22 cellular contexts compared by ENCODE assay signal in genomic region chr7:3949226-3949625, GRCh38.
"Had no signal": no experiment of that assay in that cellular context is flagged by ENCODE, and none has a peak within 500 bp of the region (broad histone marks: within the 10 kb centered on the region; RNA-seq: fewer than 3 reads in every experiment).

No MANE protein-coding gene starts in this region.

- H3K27me3 ChIP-seq: cardiac muscle cell, foreskin keratinocyte, neural progenitor cell, pancreas had no signal

- H3K9ac ChIP-seq: neural progenitor cell had no signal

- ATAC-seq: foreskin keratinocyte, SK-N-SH treated with all-trans-retinoic acid at 6 μM for 48 hours, T-helper 17 cell had no signal

- H2AFZ ChIP-seq: neural progenitor cell had no signal

- H3K4me1 ChIP-seq: foreskin keratinocyte, neural progenitor cell, pancreas had no signal

- DNase-seq: activated CD4-positive, alpha-beta memory T cell treated with anti-CD3 and anti-CD28 coated beads, Interleukin-2, amount 10 ng/mL, durations not matched to agents 7 days and 5 days; activated CD4-positive, alpha-beta T cell treated with anti-CD3 and anti-CD28 coated beads for 4 hours; activated effector memory CD4-positive, alpha-beta T cell treated with Interleukin-2 at 50 U/mL for 16 hours; activated naive CD4-positive, alpha-beta T cell treated with anti-CD3 and anti-CD28 coated beads, Interleukin-2, amount 50 U/mL, for 16 hours; activated T-cell treated with anti-CD3 and anti-CD28 coated beads, Interleukin-2, amount 50 U/mL, for 24 hours; cortex of kidney; effector CD4-positive, alpha-beta T cell; esophagus squamous epithelium; foreskin keratinocyte; glutamatergic neuron; midbrain; pancreas; stimulated activated CD4-positive, alpha-beta T cell treated with anti-CD3 and anti-CD28 coated beads, Interleukin-15, amount 100 ng/mL, for 24 hours; stimulated activated CD4-positive, alpha-beta T cell treated with anti-CD3 and anti-CD28 coated beads, Interleukin-4, amount 100 ng/mL, for 24 hours; stimulated activated naive CD4-positive, alpha-beta T cell; substantia nigra; T-helper 17 cell; WERI-Rb-1 had no signal

- H3K36me3 ChIP-seq: cardiac muscle cell, neural progenitor cell, pancreas, WERI-Rb-1 had no signal

- H3K4me1 Mint-ChIP-seq: activated CD4-positive, alpha-beta memory T cell treated with anti-CD3 and anti-CD28 coated beads, Interleukin-2, amount 10 ng/mL, durations not matched to agents 7 days and 5 days had no signal

- H3K4me2 ChIP-seq: neural progenitor cell had no signal

- H3K9me3 Mint-ChIP-seq: activated CD4-positive, alpha-beta memory T cell treated with anti-CD3 and anti-CD28 coated beads, Interleukin-2, amount 10 ng/mL, durations not matched to agents 7 days and 5 days; type B pancreatic cell had no signal

- H3K27ac ChIP-seq: cardiac muscle cell, foreskin keratinocyte, neural progenitor cell, pancreas, WERI-Rb-1 had no signal

- H3K9me3 ChIP-seq: pancreas had no signal

- H3K4me3 ChIP-seq: cardiac muscle cell, neural progenitor cell, pancreas had no signal

- H3K4me3 Mint-ChIP-seq: activated CD4-positive, alpha-beta memory T cell treated with anti-CD3 and anti-CD28 coated beads, Interleukin-2, amount 10 ng/mL, durations not matched to agents 7 days and 5 days; activated T-cell treated with anti-CD3 and anti-CD28 coated beads, Interleukin-2, amount 50 U/mL, for 24 hours; neural progenitor cell; T-helper 17 cell; type B pancreatic cell had no signal

- H3K27ac Mint-ChIP-seq: activated CD4-positive, alpha-beta memory T cell treated with anti-CD3 and anti-CD28 coated beads, Interleukin-2, amount 10 ng/mL, durations not matched to agents 7 days and 5 days; activated T-cell treated with anti-CD3 and anti-CD28 coated beads, Interleukin-2, amount 50 U/mL, for 24 hours; T-helper 17 cell; type B pancreatic cell had no signal

- H3K27me3 Mint-ChIP-seq: activated CD4-positive, alpha-beta memory T cell treated with anti-CD3 and anti-CD28 coated beads, Interleukin-2, amount 10 ng/mL, durations not matched to agents 7 days and 5 days; type B pancreatic cell had no signal
